ENCODE assay signal across 18 cellular contexts in the genomic region with DNA sequence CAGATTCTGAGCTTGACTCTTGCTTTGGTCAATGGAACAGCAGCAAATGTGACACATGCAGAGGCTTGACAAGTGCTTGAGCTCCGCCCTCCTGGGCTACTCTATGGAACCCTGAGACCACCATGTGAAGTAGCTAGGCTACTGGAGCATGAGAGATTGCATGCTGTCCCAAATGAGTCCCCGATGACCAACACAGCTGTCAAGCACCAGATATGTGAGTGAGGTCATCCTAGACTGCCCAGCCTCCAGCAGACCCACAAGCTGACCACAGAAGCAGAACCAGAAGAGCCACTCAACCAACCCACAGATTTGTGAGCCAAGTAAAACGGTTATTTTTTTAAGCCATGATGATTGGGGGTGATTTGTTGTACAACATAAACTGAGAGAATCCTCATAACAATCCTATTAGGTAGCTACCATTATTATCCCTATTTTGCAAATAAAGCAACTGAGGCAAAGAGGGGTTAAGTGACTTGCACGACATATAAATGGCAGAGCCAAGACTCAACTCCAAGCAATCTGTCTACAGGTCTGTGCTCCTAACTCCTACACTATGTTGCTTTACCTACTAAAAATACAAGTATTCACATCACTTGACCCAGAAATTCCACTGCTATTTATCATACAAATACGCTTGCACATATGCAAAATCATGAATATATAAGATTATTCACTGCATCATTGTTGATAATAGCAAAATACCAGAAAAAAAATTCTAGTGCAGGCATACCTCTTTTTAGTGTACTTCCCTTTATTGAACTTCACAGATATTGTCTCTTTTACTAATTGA.
DNase-seq lines count a peak whose midpoint lies in the region; ATAC-seq and TF ChIP-seq lines count a peak whose summit lies in the region.
"Had no signal": no experiment of that assay in that cellular context is flagged by ENCODE, and none has a peak within 500 bp of the region (broad histone marks: within the 10 kb centered on the region; RNA-seq: fewer than 3 reads in every experiment).

No MANE protein-coding gene starts in this region.

- H3K27ac ChIP-seq in substantia nigra (ENCODE audit: low read depth, low read length, poor library complexity, severe bottlenecking) = no peak overlapping the region
- no peak overlapping the region for H3K27ac ChIP-seq in neural progenitor cell
- H3K27ac ChIP-seq: adrenal gland, pancreas had no signal

- H3K4me1 Mint-ChIP-seq in neural progenitor cell = no peaks in the 10 kb centered on the region

- peaks cover 22% of the 10 kb centered on the region for H3K27me3 ChIP-seq in neural progenitor cell
- H3K27me3 ChIP-seq: adrenal gland had no signal

- no peak overlapping the region for H3K4me2 ChIP-seq in neural progenitor cell

- no peaks in the 10 kb centered on the region for H3K9me3 Mint-ChIP-seq in neural progenitor cell
- H3K9me3 Mint-ChIP-seq: dendritic cell treated with granulocyte-macrophage colony-stimulating factor and Interleukin-4, amounts not matched to agents 40 ng/mL and 50 ng/mL, for 4 days had no signal

- peak; percentile 40 for ATAC-seq in HG02642 (IDR thresholded peaks at IDR 0.05; ENCODE audit: poor library complexity, unreplicated experiment)
- ATAC-seq: HepG2, Panc1, pancreas had no signal

- DNase-seq in EL (peak; percentile 68), RPMI7951 (ENCODE audit: low read depth) (peak; percentile 2), kidney glomerular epithelial cell (lab: John Stamatoyannopoulos, UW) (peak; percentile 25), substantia nigra (lab: John Stamatoyannopoulos, UW) (no peak), neural progenitor cell (ENCODE audit: low spot score) (no peak), NOMO-1 treated with DMSO at 0.1 percent for 48 hours (lab: John Stamatoyannopoulos, UW; ENCODE audit: unreplicated experiment) (no peak), NCI-H774 (lab: John Stamatoyannopoulos, UW) (no peak)
- DNase-seq: activated CD4-positive, alpha-beta T cell treated with anti-CD3 and anti-CD28 coated beads for 48 hours; activated T-cell treated with anti-CD3 and anti-CD28 coated beads, Interleukin-2, amount 50 U/mL, for 48 hours; adrenal gland; NCI-H1436 treated with DMSO at 0.1 percent for 48 hours; NCI-H510A; pancreas had no signal

- no peaks in the 10 kb centered on the region for H4K20me1 ChIP-seq in neural progenitor cell (ENCODE audit: low read depth)

- no peaks in the 10 kb centered on the region for H3K4me1 ChIP-seq in neural progenitor cell
- H3K4me1 ChIP-seq: adrenal gland, pancreas had no signal

- H3K36me3 ChIP-seq in neural progenitor cell = no peaks in the 10 kb centered on the region
- H3K36me3 ChIP-seq: adrenal gland, HAP-1, pancreas had no signal

- H3K9ac ChIP-seq in neural progenitor cell = no peak overlapping the region

- H3K79me2 ChIP-seq in neural progenitor cell (ENCODE audit: low read depth) = no peaks in the 10 kb centered on the region

- no peak overlapping the region for H3K27ac Mint-ChIP-seq in neural progenitor cell
- H3K27ac Mint-ChIP-seq: dendritic cell treated with granulocyte-macrophage colony-stimulating factor and Interleukin-4, amounts not matched to agents 40 ng/mL and 50 ng/mL, for 4 days had no signal

- no peak for TF ChIP-seq CTCF in neural progenitor cell (IDR thresholded peaks at IDR 0.05)

- H3K27me3 Mint-ChIP-seq in neural progenitor cell (ENCODE audit: insufficient read depth, low read depth) = peaks cover 13% of the 10 kb centered on the region

- H3K4me3 Mint-ChIP-seq in neural progenitor cell = no peak overlapping the region
- H3K4me3 Mint-ChIP-seq: dendritic cell treated with granulocyte-macrophage colony-stimulating factor and Interleukin-4, amounts not matched to agents 40 ng/mL and 50 ng/mL, for 4 days had no signal

- no peaks in the 10 kb centered on the region for H3K36me3 Mint-ChIP-seq in neural progenitor cell

- no peaks in the 10 kb centered on the region for H3F3A ChIP-seq in neural progenitor cell (ENCODE audit: low read depth)

- no peaks in the 10 kb centered on the region for H3K9me3 ChIP-seq in neural progenitor cell (ENCODE audit: low read depth)
- H3K9me3 ChIP-seq: adrenal gland, HAP-1, pancreas had no signal

- no peak overlapping the region for H3K4me3 ChIP-seq in neural progenitor cell
- H3K4me3 ChIP-seq: adrenal gland, HAP-1, pancreas had no signal

- no peak overlapping the region for H2AFZ ChIP-seq in neural progenitor cell (replicated peaks)

Comparison
In these comparisons a context has a peak if more than half of its experiments do, and no peak if none do; other contexts are left out.
1. DNase-seq: peak in EL (single experiment), RPMI7951 (single experiment) and kidney glomerular epithelial cell (single experiment); none in substantia nigra (0 of 49), neural progenitor cell (single experiment), NOMO-1 treated with DMSO at 0.1 percent for 48 hours (single experiment) and NCI-H774 (single experiment).